20 cellular contexts compared by ENCODE assay signal in genomic region chr12:122147514-122148290, GRCh38. TPM values are rescaled to one million over a fixed set of nuclear protein-coding genes. Genes with fewer than 3 reads are reported as not detected.
"Had no signal": no experiment of that assay in that cellular context is flagged by ENCODE, and none has a peak within 500 bp of the region (broad histone marks: within the 10 kb centered on the region; RNA-seq: fewer than 3 reads in every experiment).

No MANE protein-coding gene starts in this region.

- H3K27me3 ChIP-seq: dorsolateral prefrontal cortex, pancreas, transverse colon had no signal

- H3K4me1 ChIP-seq: pancreas had no signal

- H3K4me1 Mint-ChIP-seq: immature natural killer cell had no signal

- ATAC-seq: activated CD8-positive, alpha-beta memory T cell treated with anti-CD3 and anti-CD28 coated beads, Interleukin-2, amount 10 ng/mL, durations not matched to agents 7 days and 5 days had no signal

- H3K9me3 ChIP-seq: pancreas, transverse colon had no signal

- H3K4me3 ChIP-seq: dorsolateral prefrontal cortex, pancreas, SK-N-MC, transverse colon had no signal

- H3K27ac ChIP-seq: dorsolateral prefrontal cortex, pancreas, SK-N-MC, transverse colon had no signal

- H3K27ac Mint-ChIP-seq: activated CD8-positive, alpha-beta memory T cell treated with anti-CD3 and anti-CD28 coated beads, Interleukin-2, amount 10 ng/mL, durations not matched to agents 7 days and 5 days; activated T-cell treated with anti-CD3 and anti-CD28 coated beads, Interleukin-2, amount 50 U/mL, for 24 hours had no signal

- H3K9me3 Mint-ChIP-seq: activated T-cell treated with anti-CD3 and anti-CD28 coated beads, Interleukin-2, amount 50 U/mL, for 24 hours; immature natural killer cell had no signal

- H3K27me3 Mint-ChIP-seq: activated T-cell treated with anti-CD3 and anti-CD28 coated beads, Interleukin-2, amount 50 U/mL, for 24 hours had no signal

- DNase-seq: activated CD4-positive, CD25-positive, alpha-beta regulatory T cell; activated CD8-positive, alpha-beta memory T cell treated with anti-CD3 and anti-CD28 coated beads, Interleukin-2, amount 10 ng/mL, durations not matched to agents 7 days and 5 days; activated effector memory CD4-positive, alpha-beta T cell treated with anti-CD3 and anti-CD28 coated beads, Interleukin-2, amount 50 U/mL, for 16 hours; activated T-cell treated with anti-CD3 and anti-CD28 coated beads, Interleukin-2, amount 50 U/mL, for 24 hours; dorsolateral prefrontal cortex; immature natural killer cell; left cardiac atrium; mammary epithelial cell; pancreas; stimulated activated CD4-positive, alpha-beta T cell treated with anti-CD3 and anti-CD28 coated beads, Interleukin-15, amount 100 ng/mL, for 24 hours; stimulated activated CD4-positive, alpha-beta T cell treated with anti-CD3 and anti-CD28 coated beads, Interleukin-4, amount 100 ng/mL, for 4 hours; transverse colon had no signal

- H3K4me3 Mint-ChIP-seq: activated CD8-positive, alpha-beta memory T cell treated with anti-CD3 and anti-CD28 coated beads, Interleukin-2, amount 10 ng/mL, durations not matched to agents 7 days and 5 days; activated T-cell treated with anti-CD3 and anti-CD28 coated beads, Interleukin-2, amount 50 U/mL, for 24 hours; immature natural killer cell had no signal

RNA-seq across cellular contexts. Expression of gene IL31, which starts 26.3 kb away (rescaled TPM):
- total RNA-seq: activated CD8-positive, alpha-beta memory T cell treated with anti-CD3 and anti-CD28 coated beads, Interleukin-2, amount 10 ng/mL, durations not matched to agents 7 days and 5 days; astrocyte; dorsolateral prefrontal cortex; glomerular endothelial cell; left cardiac atrium; mammary epithelial cell; mucosa of gallbladder; pancreas; skeletal muscle tissue; T-helper 1 cell treated with Interleukin-12 subunit alpha and Interleukin-12 subunit beta and Interleukin-4 antibody, amounts not matched to agents 30 ng/mL and 1 ng/mL, for 36 hours; transverse colon had no signal
- polyA plus RNA-seq: esophagus, immature natural killer cell, mammary epithelial cell, neural cell, pancreas had no signal

RNA-seq across cellular contexts. Expression of gene LRRC43, which starts 35.2 kb away (rescaled TPM):
- total RNA-seq: skeletal muscle tissue; T-helper 1 cell treated with Interleukin-12 subunit alpha and Interleukin-12 subunit beta and Interleukin-4 antibody, amounts not matched to agents 30 ng/mL and 1 ng/mL, for 36 hours had no signal
- polyA plus RNA-seq: mammary epithelial cell had no signal

RNA-seq across cellular contexts. Expression of gene B3GNT4, which starts 55.8 kb away (rescaled TPM):
- total RNA-seq: glomerular endothelial cell, left cardiac atrium, skeletal muscle tissue had no signal
